Comparison of ENCODE assay signal across 23 cellular contexts in genomic region chr4:84727491-84727890, GRCh38.
"Had no signal": no experiment of that assay in that cellular context is flagged by ENCODE, and none has a peak within 500 bp of the region (broad histone marks: within the 10 kb centered on the region; RNA-seq: fewer than 3 reads in every experiment).

No MANE protein-coding gene starts in this region.

- H3K27me3 Mint-ChIP-seq: activated CD4-positive, alpha-beta memory T cell treated with anti-CD3 and anti-CD28 coated beads, Interleukin-2, amount 10 ng/mL, durations not matched to agents 7 days and 5 days; activated CD4-positive, alpha-beta T cell treated with anti-CD3 and anti-CD28 coated beads for 36 hours; activated naive CD8-positive, alpha-beta T cell; activated T-helper 17 cell treated with anti-CD3 and anti-CD28 coated beads, Interleukin-2, amount 50 U/mL, for 72 hours; brain; central memory CD8-positive, alpha-beta T cell had no signal

- H3K4me3 Mint-ChIP-seq: activated CD4-positive, alpha-beta memory T cell treated with anti-CD3 and anti-CD28 coated beads, Interleukin-2, amount 10 ng/mL, durations not matched to agents 7 days and 5 days; activated CD4-positive, alpha-beta T cell treated with anti-CD3 and anti-CD28 coated beads for 36 hours; activated naive CD4-positive, alpha-beta T cell treated with anti-CD3 and anti-CD28 coated beads for 36 hours; activated naive CD8-positive, alpha-beta T cell; activated T-helper 17 cell treated with anti-CD3 and anti-CD28 coated beads, Interleukin-2, amount 50 U/mL, for 72 hours; brain; central memory CD8-positive, alpha-beta T cell had no signal

- ATAC-seq: activated CD4-positive, alpha-beta T cell treated with anti-CD3 and anti-CD28 coated beads for 36 hours; activated T-helper 17 cell treated with anti-CD3 and anti-CD28 coated beads, Interleukin-2, amount 50 U/mL, for 72 hours had no signal

- H3K27ac Mint-ChIP-seq: activated CD4-positive, alpha-beta memory T cell treated with anti-CD3 and anti-CD28 coated beads, Interleukin-2, amount 10 ng/mL, durations not matched to agents 7 days and 5 days; activated CD4-positive, alpha-beta T cell treated with anti-CD3 and anti-CD28 coated beads for 36 hours; activated naive CD4-positive, alpha-beta T cell treated with anti-CD3 and anti-CD28 coated beads for 36 hours; activated naive CD8-positive, alpha-beta T cell; activated T-helper 17 cell treated with anti-CD3 and anti-CD28 coated beads, Interleukin-2, amount 50 U/mL, for 72 hours; brain had no signal

- H3K4me3 ChIP-seq: PC-9 had no signal

- H2AFZ ChIP-seq: PC-9 had no signal

- H3K9me3 Mint-ChIP-seq: activated CD4-positive, alpha-beta memory T cell treated with anti-CD3 and anti-CD28 coated beads, Interleukin-2, amount 10 ng/mL, durations not matched to agents 7 days and 5 days; activated naive CD4-positive, alpha-beta T cell treated with anti-CD3 and anti-CD28 coated beads for 36 hours; activated T-helper 17 cell treated with anti-CD3 and anti-CD28 coated beads, Interleukin-2, amount 50 U/mL, for 72 hours; brain; central memory CD8-positive, alpha-beta T cell had no signal

- H3K36me3 Mint-ChIP-seq: activated naive CD8-positive, alpha-beta T cell had no signal

- H3K27ac ChIP-seq: PC-9, VCaP had no signal

- H3K4me1 Mint-ChIP-seq: brain; central memory CD8-positive, alpha-beta T cell had no signal

- DNase-seq: activated CD4-positive, alpha-beta memory T cell treated with anti-CD3 and anti-CD28 coated beads, Interleukin-2, amount 10 ng/mL, durations not matched to agents 7 days and 5 days; activated CD4-positive, alpha-beta T cell treated with anti-CD3 and anti-CD28 coated beads for 36 hours; activated CD4-positive, alpha-beta T cell treated with anti-CD3 and anti-CD28 coated beads, Interleukin-2, amount 50 U/mL, for 1 hour; activated gamma-delta T cell; activated naive CD4-positive, alpha-beta T cell treated with anti-CD3 and anti-CD28 coated beads for 36 hours; activated T-cell treated with anti-CD3 and anti-CD28 coated beads for 4 hours; activated T-cell treated with anti-CD3 and anti-CD28 coated beads, Interleukin-2, amount 50 U/mL, for 48 hours; amygdala; MV-4-11; NCI-H1092 treated with DMSO at 0.1 percent for 48 hours; NCI-H1417 treated with DMSO at 0.1 percent for 48 hours; NCI-H1694; NCI-H2029; NCI-H2107; NCI-H524; PC-9; SIG-M5; T1000 had no signal

- H3K4me2 ChIP-seq: PC-9 had no signal
